In genomic region chr7:6640246-6640721, GRCh38 we compare ENCODE assay signal across 8 cellular contexts. TPM values are rescaled to one million over a fixed set of nuclear protein-coding genes. Genes with fewer than 3 reads are reported as not detected.
DNase-seq lines count a peak whose midpoint lies in the region; ATAC-seq and TF ChIP-seq lines count a peak whose summit lies in the region.

No MANE protein-coding gene starts in this region.

- H3K4me1 Mint-ChIP-seq in WTC11, result peaks cover 17% of the 10 kb centered on the region

- H3K4me3 ChIP-seq in foreskin fibroblast (ENCODE audit: low read depth in 1 of 2, low read length in 2 of 2) (no peak overlapping the region), osteoblast (ENCODE audit: insufficient read depth, low read length) (no peak overlapping the region)

- peak; percentile 87 for ATAC-seq in WTC11

- CTCF ChIA-PET in WTC11 (lab: Charles Lee), result no interaction called here

- H3K4me3 Mint-ChIP-seq in WTC11, result no peak overlapping the region

- H3K9me3 ChIP-seq in osteoblast (ENCODE audit: low read depth, low read length), result no peaks in the 10 kb centered on the region

- no peak overlapping the region for H3K27ac ChIP-seq in osteoblast (ENCODE audit: low read depth, low read length)

- H3K9me3 Mint-ChIP-seq in WTC11, result no peaks in the 10 kb centered on the region

- no peaks in the 10 kb centered on the region for H3K36me3 Mint-ChIP-seq in WTC11

- H3K4me1 ChIP-seq in osteoblast (ENCODE audit: insufficient read depth, low read length), result no peaks in the 10 kb centered on the region

- peaks cover 4% of the 10 kb centered on the region; the same call in 1 of the 2 replicates for H3K27me3 Mint-ChIP-seq in WTC11 (ENCODE audit: low read depth)

- peak overlapping the region; percentile 95 for H3K27ac Mint-ChIP-seq in WTC11

- H3K79me2 ChIP-seq in osteoblast (ENCODE audit: insufficient read depth, low read length), result peaks cover 46% of the 10 kb centered on the region

- DNase-seq in SIG-M5 treated with dmso at 0.1 percent for 504 hours (lab: John Stamatoyannopoulos, UW; ENCODE audit: unreplicated experiment) (peak; percentile 46), SIG-M5 (lab: John Stamatoyannopoulos, UW) (no peak), WTC11 (ENCODE audit: low spot score) (peak; percentile 86), foreskin fibroblast (peak; percentile 80 to 89), osteoblast (ENCODE audit: insufficient read length, low spot score, missing footprints) (no peak), NCI-H446 (lab: John Stamatoyannopoulos, UW) (no peak), NCI-H510A (lab: John Stamatoyannopoulos, UW) (no peak)
- DNase-seq in stimulated activated CD8-positive, alpha-beta memory T cell treated with anti-CD3 and anti-CD28 coated beads, Interleukin-4, amount 100 ng/mL, for 24 hours (ENCODE audit: low read depth), result peak; percentile 30

- POLR2A ChIA-PET in WTC11 (lab: Charles Lee), result no interaction called here

- no peaks in the 10 kb centered on the region for H3K27me3 ChIP-seq in osteoblast (ENCODE audit: insufficient read depth, low read length)

- peaks cover 22% of the 10 kb centered on the region for H3K36me3 ChIP-seq in osteoblast (ENCODE audit: insufficient read depth, low read length)

- TF ChIP-seq CTCF in WTC11 (IDR thresholded peaks at IDR 0.05) (no peak), foreskin fibroblast (IDR thresholded peaks at IDR 0.05; ENCODE audit: low read depth, low read length) (no peak), osteoblast (IDR thresholded peaks at IDR 0.05; ENCODE audit: extremely low read depth, low read depth, low read length) (no peak)

- H4K20me1 ChIP-seq in osteoblast (ENCODE audit: insufficient read depth, low read length), result peaks cover 24% of the 10 kb centered on the region

- H2AFZ ChIP-seq in osteoblast (ENCODE audit: low read length), result no peak overlapping the region

- H3K4me2 ChIP-seq in osteoblast (ENCODE audit: insufficient read depth, low read length), result no peak overlapping the region

TF ChIP-seq in WTC11, 78 proteins besides CTCF, POLR2A, EP300 and RAD21:
- no peak for TF ChIP-seq ZBTB21 (CRISPR knock-in tag; IDR thresholded peaks at IDR 0.05; ENCODE audit: borderline replicate concordance)
TF ChIP-seq in WTC11: peak in this region for 0.

RNA-seq across cellular contexts. Expression of gene ZNF316, which starts 3.2 kb away (rescaled TPM):
- 15.1 to 19.9 TPM (median 18.8 TPM) in 3 replicates for total RNA-seq in WTC11 (2021)
- 12.4 and 14.1 TPM in 2 replicates for total RNA-seq in osteoblast

RNA-seq across cellular contexts. Expression of gene ZNF853, which starts 24.9 kb away (rescaled TPM):
- 7.7 to 8.0 TPM (median 8.0 TPM) in 3 replicates for total RNA-seq in WTC11 (2021)
- under 0.01 TPM in 2 replicates for total RNA-seq in osteoblast

RNA-seq across cellular contexts. Expression of gene INTS15, which starts 50.5 kb away (rescaled TPM):
- total RNA-seq in WTC11 (2021) (25.6 to 28.2 TPM (median 27.6 TPM) in 3 replicates), osteoblast (11.9 and 13.0 TPM in 2 replicates)

Comparison
In these comparisons a context has a peak if more than half of its experiments do, and no peak if none do; other contexts are left out.
1. DNase-seq: peak in SIG-M5 treated with dmso at 0.1 percent for 504 hours (single experiment), WTC11 (single experiment), foreskin fibroblast (2 of 2) and stimulated activated CD8-positive, alpha-beta memory T cell treated with anti-CD3 and anti-CD28 coated beads, Interleukin-4, amount 100 ng/mL, for 24 hours (single experiment); none in SIG-M5 (single experiment), osteoblast (single experiment), NCI-H446 (0 of 2) and NCI-H510A (single experiment).